Comparison of ENCODE assay signal across 22 cellular contexts in genomic region chr13:106911602-106912001, GRCh38.
DNase-seq lines count a peak whose midpoint lies in the region; ATAC-seq and TF ChIP-seq lines count a peak whose summit lies in the region.
"Had no signal": no experiment of that assay in that cellular context is flagged by ENCODE, and none has a peak within 500 bp of the region (broad histone marks: within the 10 kb centered on the region; RNA-seq: fewer than 3 reads in every experiment).

No MANE protein-coding gene starts in this region.

- no peak for ATAC-seq in stimulated activated naive CD8-positive, alpha-beta T cell treated with anti-CD3 and anti-CD28 coated beads, Interleukin-15, amount 100 ng/mL, for 72 hours
- no peak for ATAC-seq in stimulated activated naive CD8-positive, alpha-beta T cell treated with anti-CD3 and anti-CD28 coated beads, Interleukin-15, Interleukin-2, amounts not matched to agents 100 U/mL and 50 U/mL, for 24 hours
- ATAC-seq in GM18873 (IDR thresholded peaks at IDR 0.05; ENCODE audit: low FRiP score, unreplicated experiment) (no peak), GM19397 (IDR thresholded peaks at IDR 0.05; ENCODE audit: unreplicated experiment) (no peak), HG03095 (IDR thresholded peaks at IDR 0.05; ENCODE audit: unreplicated experiment) (no peak)
- ATAC-seq: A549 had no signal

- intact Hi-C loops in esophagus muscularis mucosa (cut with DNase I): loop anchor here (10.0 kb wide), 1 partner anchor 347 kb away; the partner anchor contains the start of gene ARGLU1

- H3K9me3 Mint-ChIP-seq in stimulated activated naive CD8-positive, alpha-beta T cell treated with anti-CD3 and anti-CD28 coated beads, Interleukin-15, amount 100 ng/mL, for 72 hours: peaks cover 0 to 9% of the 10 kb centered on the region in 2 donors

- WGBS in esophagus muscularis mucosa: 82% methylated on average over 4 of the region's 4 CpGs

- H3K4me1 Mint-ChIP-seq in stimulated activated naive CD8-positive, alpha-beta T cell treated with anti-CD3 and anti-CD28 coated beads, Interleukin-15, amount 100 ng/mL, for 72 hours: no peaks in the 10 kb centered on the region
- H3K4me1 Mint-ChIP-seq: CD14-positive monocyte had no signal

- no peak for TF ChIP-seq EP300 in esophagus muscularis mucosa (IDR thresholded peaks at IDR 0.05)

- no peak for TF ChIP-seq POLR2A in esophagus muscularis mucosa (IDR thresholded peaks at IDR 0.05; ENCODE audit: low read depth)

- no peaks in the 10 kb centered on the region for H3K36me3 ChIP-seq in esophagus muscularis mucosa
- H3K36me3 ChIP-seq: HAP-1 had no signal

- no peaks in the 10 kb centered on the region for H3K4me1 ChIP-seq in esophagus muscularis mucosa
- H3K4me1 ChIP-seq: A549 had no signal

- H3K27me3 ChIP-seq in esophagus muscularis mucosa: peaks cover 0 to 1% (median 0%) of the 10 kb centered on the region in 4 donors

- H3K27ac Mint-ChIP-seq in stimulated activated naive CD8-positive, alpha-beta T cell treated with anti-CD3 and anti-CD28 coated beads, Interleukin-15, amount 100 ng/mL, for 72 hours: peak overlapping the region; percentile 1 to 16
- H3K27ac Mint-ChIP-seq: B cell had no signal

- no peak overlapping the region for H3K4me3 Mint-ChIP-seq in stimulated activated naive CD8-positive, alpha-beta T cell treated with anti-CD3 and anti-CD28 coated beads, Interleukin-15, amount 100 ng/mL, for 72 hours
- H3K4me3 Mint-ChIP-seq: B cell, CD14-positive monocyte had no signal

- no peak overlapping the region for H3K4me3 ChIP-seq in fibroblast of pulmonary artery (replicated peaks; ENCODE audit: low read depth, low read length)
- no peak overlapping the region for H3K4me3 ChIP-seq in esophagus muscularis mucosa
- H3K4me3 ChIP-seq: A549, GM23248, HAP-1 had no signal

- no peak for DNase-seq in stimulated activated naive CD8-positive, alpha-beta T cell treated with anti-CD3 and anti-CD28 coated beads, Interleukin-15, amount 100 ng/mL, for 72 hours
- DNase-seq in stimulated activated naive CD8-positive, alpha-beta T cell treated with anti-CD3 and anti-CD28 coated beads, Interleukin-15, Interleukin-2, amounts not matched to agents 100 U/mL and 50 U/mL, for 24 hours: no peak
- DNase-seq in SW480 (ENCODE audit: low spot score) (peak; percentile 18), fibroblast of pulmonary artery (ENCODE audit: low read depth) (peak; percentile 2), esophagus muscularis mucosa (ENCODE audit: extremely low spot score) (no peak)
- DNase-seq: DMS79 treated with DMSO at 0.1 percent for 48 hours, GM23248, IMR-90, NCI-H1092 treated with DMSO at 0.1 percent for 48 hours, NCI-H1436 treated with DMSO at 0.1 percent for 48 hours, NCI-H2029 treated with DMSO at 0.1 percent for 48 hours, NCI-H345, NCI-H524, Right ventricle myocardium superior had no signal

- H3K9me3 ChIP-seq in esophagus muscularis mucosa: no peaks in the 10 kb centered on the region
- H3K9me3 ChIP-seq: A549, HAP-1 had no signal

- H3K27ac ChIP-seq in esophagus muscularis mucosa (replicated peaks in 1 of 4): no peak overlapping the region
- H3K27ac ChIP-seq: A549, GM23248, HL-60 had no signal

- TF ChIP-seq CTCF in fibroblast of pulmonary artery (IDR thresholded peaks at IDR 0.05; ENCODE audit: low read length, missing control alignments): no peak
- no peak for TF ChIP-seq CTCF in esophagus muscularis mucosa (IDR thresholded peaks at IDR 0.05)

- H3K27me3 Mint-ChIP-seq in stimulated activated naive CD8-positive, alpha-beta T cell treated with anti-CD3 and anti-CD28 coated beads, Interleukin-15, amount 100 ng/mL, for 72 hours: peaks cover 27% of the 10 kb centered on the region

Comparison
In these comparisons a context has a peak if more than half of its experiments do, and no peak if none do; other contexts are left out.
1. DNase-seq: peak in SW480 (single experiment) and fibroblast of pulmonary artery (single experiment); none in stimulated activated naive CD8-positive, alpha-beta T cell treated with anti-CD3 and anti-CD28 coated beads, Interleukin-15, amount 100 ng/mL, for 72 hours (0 of 2), stimulated activated naive CD8-positive, alpha-beta T cell treated with anti-CD3 and anti-CD28 coated beads, Interleukin-15, Interleukin-2, amounts not matched to agents 100 U/mL and 50 U/mL, for 24 hours (single experiment) and esophagus muscularis mucosa (single experiment).